In genomic region chr13:99935772-99936171, GRCh38 we compare ENCODE assay signal across 1 cellular context.
TF ChIP-seq lines count a peak whose summit lies in the region.

No MANE protein-coding gene starts in this region.

TF ChIP-seq in SK-N-SH, 30 proteins besides CTCF, POLR2A, EP300 and RAD21 (continued from another document):
- TF ChIP-seq ZBTB33 (IDR thresholded peaks at IDR 0.05; ENCODE audit: borderline replicate concordance, low read depth), result no peak
- no peak for TF ChIP-seq ELF1 (IDR thresholded peaks at IDR 0.05)
- no peak for TF ChIP-seq FOXM1 (IDR thresholded peaks at IDR 0.05; ENCODE audit: low read depth)
- TF ChIP-seq CHD2 (IDR thresholded peaks at IDR 0.05; ENCODE audit: low read length, partially characterized antibody), result no peak
- no peak for TF ChIP-seq PBX3 (IDR thresholded peaks at IDR 0.05)
- no peak for TF ChIP-seq FOSL2 (IDR thresholded peaks at IDR 0.05; ENCODE audit: borderline replicate concordance, low read depth)
- TF ChIP-seq RFX5 (IDR thresholded peaks at IDR 0.05; ENCODE audit: low read length), result no peak
- no peak for TF ChIP-seq TEAD4 (IDR thresholded peaks at IDR 0.05; ENCODE audit: borderline replicate concordance, insufficient read depth)
- TF ChIP-seq IRF3 (IDR thresholded peaks at IDR 0.05; ENCODE audit: low read depth, low read length), result no peak
- TF ChIP-seq RXRA (IDR thresholded peaks at IDR 0.05; ENCODE audit: borderline replicate concordance, low read depth), result no peak
- TF ChIP-seq NRF1 (IDR thresholded peaks at IDR 0.05; ENCODE audit: low read depth, low read length), result no peak
TF ChIP-seq in SK-N-SH: peak in this region for 0.
